In the genomic region with DNA sequence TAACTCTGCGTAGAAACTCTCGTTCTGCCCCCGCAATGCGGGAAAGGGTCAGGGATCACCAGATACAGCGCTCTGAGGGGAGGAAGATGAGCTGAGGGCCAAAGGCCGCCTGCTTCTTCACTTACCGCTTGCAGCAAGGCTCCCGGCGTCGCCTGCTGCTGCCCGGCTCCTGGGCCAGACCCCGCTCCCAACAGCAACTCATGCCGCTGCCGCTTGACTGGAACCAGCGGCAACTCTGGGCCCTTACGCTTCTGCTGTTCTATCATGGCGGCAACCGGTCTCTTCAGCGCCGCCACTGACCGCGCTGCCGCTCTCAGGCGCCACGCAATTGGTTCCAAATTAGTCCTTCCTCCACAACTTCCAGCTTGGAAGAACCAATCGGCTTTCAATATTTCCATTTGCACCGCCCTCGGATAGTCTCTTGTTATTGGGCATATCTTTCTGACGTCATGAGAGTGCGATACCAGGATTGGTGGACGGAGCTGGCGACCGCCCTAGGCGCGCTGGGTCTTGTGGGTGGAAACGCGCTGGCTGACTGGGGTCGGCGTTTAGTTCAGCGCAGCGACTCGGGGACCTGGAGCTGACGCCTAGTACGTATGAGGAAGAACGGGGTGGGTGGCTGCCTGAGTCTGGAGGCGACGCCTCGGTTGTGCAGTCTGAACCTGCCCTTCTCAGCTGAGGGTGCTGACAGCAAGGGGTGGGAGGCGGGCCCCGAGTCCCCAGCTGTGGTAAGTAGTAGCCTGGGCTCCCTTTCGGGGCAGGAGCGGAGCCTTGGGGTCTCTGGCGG, we compare ENCODE assay signal across 1 cellular context.
TF ChIP-seq lines count a peak whose summit lies in the region.

A gene (minus strand): TSS at position 303 of the 787 bp plus-strand sequence. CDS start 37 bp downstream, at position 266.
A gene with protein sequence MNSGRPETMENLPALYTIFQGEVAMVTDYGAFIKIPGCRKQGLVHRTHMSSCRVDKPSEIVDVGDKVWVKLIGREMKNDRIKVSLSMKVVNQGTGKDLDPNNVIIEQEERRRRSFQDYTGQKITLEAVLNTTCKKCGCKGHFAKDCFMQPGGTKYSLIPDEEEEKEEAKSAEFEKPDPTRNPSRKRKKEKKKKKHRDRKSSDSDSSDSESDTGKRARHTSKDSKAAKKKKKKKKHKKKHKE (plus strand): TSS at position 547 of the 787 bp plus-strand sequence. CDS start 13,067 bp downstream, outside the sequence.

TF ChIP-seq in HepG2, 621 proteins besides CTCF, POLR2A, EP300 and RAD21 (continued from another document and continues in another):
- TF ChIP-seq, protein P1, sequence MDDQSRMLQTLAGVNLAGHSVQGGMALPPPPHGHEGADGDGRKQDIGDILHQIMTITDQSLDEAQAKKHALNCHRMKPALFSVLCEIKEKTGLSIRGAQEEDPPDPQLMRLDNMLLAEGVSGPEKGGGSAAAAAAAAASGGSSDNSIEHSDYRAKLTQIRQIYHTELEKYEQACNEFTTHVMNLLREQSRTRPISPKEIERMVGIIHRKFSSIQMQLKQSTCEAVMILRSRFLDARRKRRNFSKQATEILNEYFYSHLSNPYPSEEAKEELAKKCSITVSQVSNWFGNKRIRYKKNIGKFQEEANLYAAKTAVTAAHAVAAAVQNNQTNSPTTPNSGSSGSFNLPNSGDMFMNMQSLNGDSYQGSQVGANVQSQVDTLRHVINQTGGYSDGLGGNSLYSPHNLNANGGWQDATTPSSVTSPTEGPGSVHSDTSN (CRISPR knock-in tag; IDR thresholded peaks at IDR 0.05; ENCODE audit: borderline replicate concordance): no peak
- no peak for TF ChIP-seq ZNF20 (CRISPR knock-in tag; IDR thresholded peaks at IDR 0.05)
- TF ChIP-seq TOPORS (CRISPR knock-in tag; IDR thresholded peaks at IDR 0.05): no peak
- TF ChIP-seq, protein P2, sequence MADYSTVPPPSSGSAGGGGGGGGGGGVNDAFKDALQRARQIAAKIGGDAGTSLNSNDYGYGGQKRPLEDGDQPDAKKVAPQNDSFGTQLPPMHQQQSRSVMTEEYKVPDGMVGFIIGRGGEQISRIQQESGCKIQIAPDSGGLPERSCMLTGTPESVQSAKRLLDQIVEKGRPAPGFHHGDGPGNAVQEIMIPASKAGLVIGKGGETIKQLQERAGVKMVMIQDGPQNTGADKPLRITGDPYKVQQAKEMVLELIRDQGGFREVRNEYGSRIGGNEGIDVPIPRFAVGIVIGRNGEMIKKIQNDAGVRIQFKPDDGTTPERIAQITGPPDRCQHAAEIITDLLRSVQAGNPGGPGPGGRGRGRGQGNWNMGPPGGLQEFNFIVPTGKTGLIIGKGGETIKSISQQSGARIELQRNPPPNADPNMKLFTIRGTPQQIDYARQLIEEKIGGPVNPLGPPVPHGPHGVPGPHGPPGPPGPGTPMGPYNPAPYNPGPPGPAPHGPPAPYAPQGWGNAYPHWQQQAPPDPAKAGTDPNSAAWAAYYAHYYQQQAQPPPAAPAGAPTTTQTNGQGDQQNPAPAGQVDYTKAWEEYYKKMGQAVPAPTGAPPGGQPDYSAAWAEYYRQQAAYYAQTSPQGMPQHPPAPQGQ (CRISPR knock-in tag; IDR thresholded peaks at IDR 0.05; ENCODE audit: borderline replicate concordance): no peak
- no peak; the same call in 1 of the 2 replicates for TF ChIP-seq ARHGAP35 (CRISPR knock-in tag; IDR thresholded peaks at IDR 0.05; ENCODE audit: borderline replicate concordance)
- TF ChIP-seq, protein P3, sequence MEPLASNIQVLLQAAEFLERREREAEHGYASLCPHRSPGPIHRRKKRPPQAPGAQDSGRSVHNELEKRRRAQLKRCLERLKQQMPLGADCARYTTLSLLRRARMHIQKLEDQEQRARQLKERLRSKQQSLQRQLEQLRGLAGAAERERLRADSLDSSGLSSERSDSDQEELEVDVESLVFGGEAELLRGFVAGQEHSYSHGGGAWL (CRISPR knock-in tag; IDR thresholded peaks at IDR 0.05): 0 out of 2 replicates have a peak, but pooled peaks have one; percentile 57
- TF ChIP-seq BORCS8-MEF2B (CRISPR knock-in tag; IDR thresholded peaks at IDR 0.05): peak; percentile 67; the same call in 1 of the 2 replicates
- no peak for TF ChIP-seq RFX1 (IDR thresholded peaks at IDR 0.05)
- 0 out of 2 replicates have a peak, but pooled peaks have one; percentile 62 for TF ChIP-seq ZNF296 (CRISPR knock-in tag; conservative IDR thresholded peaks at IDR 0.05)
- TF ChIP-seq, protein P4, sequence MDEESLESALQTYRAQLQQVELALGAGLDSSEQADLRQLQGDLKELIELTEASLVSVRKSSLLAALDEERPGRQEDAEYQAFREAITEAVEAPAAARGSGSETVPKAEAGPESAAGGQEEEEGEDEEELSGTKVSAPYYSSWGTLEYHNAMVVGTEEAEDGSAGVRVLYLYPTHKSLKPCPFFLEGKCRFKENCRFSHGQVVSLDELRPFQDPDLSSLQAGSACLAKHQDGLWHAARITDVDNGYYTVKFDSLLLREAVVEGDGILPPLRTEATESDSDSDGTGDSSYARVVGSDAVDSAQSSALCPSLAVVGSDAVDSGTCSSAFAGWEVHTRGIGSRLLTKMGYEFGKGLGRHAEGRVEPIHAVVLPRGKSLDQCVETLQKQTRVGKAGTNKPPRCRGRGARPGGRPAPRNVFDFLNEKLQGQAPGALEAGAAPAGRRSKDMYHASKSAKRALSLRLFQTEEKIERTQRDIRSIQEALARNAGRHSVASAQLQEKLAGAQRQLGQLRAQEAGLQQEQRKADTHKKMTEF (CRISPR knock-in tag; IDR thresholded peaks at IDR 0.05): peak; percentile 56
- TF ChIP-seq, protein P5, sequence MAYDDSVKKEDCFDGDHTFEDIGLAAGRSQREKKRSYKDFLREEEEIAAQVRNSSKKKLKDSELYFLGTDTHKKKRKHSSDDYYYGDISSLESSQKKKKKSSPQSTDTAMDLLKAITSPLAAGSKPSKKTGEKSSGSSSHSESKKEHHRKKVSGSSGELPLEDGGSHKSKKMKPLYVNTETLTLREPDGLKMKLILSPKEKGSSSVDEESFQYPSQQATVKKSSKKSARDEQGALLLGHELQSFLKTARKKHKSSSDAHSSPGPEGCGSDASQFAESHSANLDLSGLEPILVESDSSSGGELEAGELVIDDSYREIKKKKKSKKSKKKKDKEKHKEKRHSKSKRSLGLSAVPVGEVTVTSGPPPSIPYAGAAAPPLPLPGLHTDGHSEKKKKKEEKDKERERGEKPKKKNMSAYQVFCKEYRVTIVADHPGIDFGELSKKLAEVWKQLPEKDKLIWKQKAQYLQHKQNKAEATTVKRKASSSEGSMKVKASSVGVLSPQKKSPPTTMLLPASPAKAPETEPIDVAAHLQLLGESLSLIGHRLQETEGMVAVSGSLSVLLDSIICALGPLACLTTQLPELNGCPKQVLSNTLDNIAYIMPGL (CRISPR knock-in tag; IDR thresholded peaks at IDR 0.05; ENCODE audit: borderline replicate concordance in 1 of 2, low read depth in 1 of 2): peak; percentile 66 to 84
- TF ChIP-seq ZBTB7A (CRISPR knock-in tag; IDR thresholded peaks at IDR 0.05): no peak
- TF ChIP-seq, protein P6, sequence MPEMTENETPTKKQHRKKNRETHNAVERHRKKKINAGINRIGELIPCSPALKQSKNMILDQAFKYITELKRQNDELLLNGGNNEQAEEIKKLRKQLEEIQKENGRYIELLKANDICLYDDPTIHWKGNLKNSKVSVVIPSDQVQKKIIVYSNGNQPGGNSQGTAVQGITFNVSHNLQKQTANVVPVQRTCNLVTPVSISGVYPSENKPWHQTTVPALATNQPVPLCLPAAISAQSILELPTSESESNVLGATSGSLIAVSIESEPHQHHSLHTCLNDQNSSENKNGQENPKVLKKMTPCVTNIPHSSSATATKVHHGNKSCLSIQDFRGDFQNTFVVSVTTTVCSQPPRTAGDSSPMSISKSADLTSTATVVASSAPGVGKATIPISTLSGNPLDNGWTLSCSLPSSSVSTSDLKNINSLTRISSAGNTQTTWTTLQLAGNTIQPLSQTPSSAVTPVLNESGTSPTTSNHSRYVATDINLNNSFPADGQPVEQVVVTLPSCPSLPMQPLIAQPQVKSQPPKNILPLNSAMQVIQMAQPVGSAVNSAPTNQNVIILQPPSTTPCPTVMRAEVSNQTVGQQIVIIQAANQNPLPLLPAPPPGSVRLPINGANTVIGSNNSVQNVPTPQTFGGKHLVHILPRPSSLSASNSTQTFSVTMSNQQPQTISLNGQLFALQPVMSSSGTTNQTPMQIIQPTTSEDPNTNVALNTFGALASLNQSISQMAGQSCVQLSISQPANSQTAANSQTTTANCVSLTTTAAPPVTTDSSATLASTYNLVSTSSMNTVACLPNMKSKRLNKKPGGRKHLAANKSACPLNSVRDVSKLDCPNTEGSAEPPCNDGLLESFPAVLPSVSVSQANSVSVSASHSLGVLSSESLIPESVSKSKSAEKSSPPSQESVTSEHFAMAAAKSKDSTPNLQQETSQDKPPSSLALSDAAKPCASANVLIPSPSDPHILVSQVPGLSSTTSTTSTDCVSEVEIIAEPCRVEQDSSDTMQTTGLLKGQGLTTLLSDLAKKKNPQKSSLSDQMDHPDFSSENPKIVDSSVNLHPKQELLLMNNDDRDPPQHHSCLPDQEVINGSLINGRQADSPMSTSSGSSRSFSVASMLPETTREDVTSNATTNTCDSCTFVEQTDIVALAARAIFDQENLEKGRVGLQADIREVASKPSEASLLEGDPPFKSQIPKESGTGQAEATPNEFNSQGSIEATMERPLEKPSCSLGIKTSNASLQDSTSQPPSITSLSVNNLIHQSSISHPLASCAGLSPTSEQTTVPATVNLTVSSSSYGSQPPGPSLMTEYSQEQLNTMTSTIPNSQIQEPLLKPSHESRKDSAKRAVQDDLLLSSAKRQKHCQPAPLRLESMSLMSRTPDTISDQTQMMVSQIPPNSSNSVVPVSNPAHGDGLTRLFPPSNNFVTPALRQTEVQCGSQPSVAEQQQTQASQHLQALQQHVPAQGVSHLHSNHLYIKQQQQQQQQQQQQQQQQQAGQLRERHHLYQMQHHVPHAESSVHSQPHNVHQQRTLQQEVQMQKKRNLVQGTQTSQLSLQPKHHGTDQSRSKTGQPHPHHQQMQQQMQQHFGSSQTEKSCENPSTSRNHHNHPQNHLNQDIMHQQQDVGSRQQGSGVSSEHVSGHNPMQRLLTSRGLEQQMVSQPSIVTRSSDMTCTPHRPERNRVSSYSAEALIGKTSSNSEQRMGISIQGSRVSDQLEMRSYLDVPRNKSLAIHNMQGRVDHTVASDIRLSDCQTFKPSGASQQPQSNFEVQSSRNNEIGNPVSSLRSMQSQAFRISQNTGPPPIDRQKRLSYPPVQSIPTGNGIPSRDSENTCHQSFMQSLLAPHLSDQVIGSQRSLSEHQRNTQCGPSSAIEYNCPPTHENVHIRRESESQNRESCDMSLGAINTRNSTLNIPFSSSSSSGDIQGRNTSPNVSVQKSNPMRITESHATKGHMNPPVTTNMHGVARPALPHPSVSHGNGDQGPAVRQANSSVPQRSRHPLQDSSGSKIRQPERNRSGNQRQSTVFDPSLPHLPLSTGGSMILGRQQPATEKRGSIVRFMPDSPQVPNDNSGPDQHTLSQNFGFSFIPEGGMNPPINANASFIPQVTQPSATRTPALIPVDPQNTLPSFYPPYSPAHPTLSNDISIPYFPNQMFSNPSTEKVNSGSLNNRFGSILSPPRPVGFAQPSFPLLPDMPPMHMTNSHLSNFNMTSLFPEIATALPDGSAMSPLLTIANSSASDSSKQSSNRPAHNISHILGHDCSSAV (CRISPR knock-in tag; IDR thresholded peaks at IDR 0.05; ENCODE audit: borderline replicate concordance): 0 out of 2 replicates have a peak, but pooled peaks have one; percentile 72
- no peak for TF ChIP-seq ZNF564 (CRISPR knock-in tag; IDR thresholded peaks at IDR 0.05)
- TF ChIP-seq, protein P7, sequence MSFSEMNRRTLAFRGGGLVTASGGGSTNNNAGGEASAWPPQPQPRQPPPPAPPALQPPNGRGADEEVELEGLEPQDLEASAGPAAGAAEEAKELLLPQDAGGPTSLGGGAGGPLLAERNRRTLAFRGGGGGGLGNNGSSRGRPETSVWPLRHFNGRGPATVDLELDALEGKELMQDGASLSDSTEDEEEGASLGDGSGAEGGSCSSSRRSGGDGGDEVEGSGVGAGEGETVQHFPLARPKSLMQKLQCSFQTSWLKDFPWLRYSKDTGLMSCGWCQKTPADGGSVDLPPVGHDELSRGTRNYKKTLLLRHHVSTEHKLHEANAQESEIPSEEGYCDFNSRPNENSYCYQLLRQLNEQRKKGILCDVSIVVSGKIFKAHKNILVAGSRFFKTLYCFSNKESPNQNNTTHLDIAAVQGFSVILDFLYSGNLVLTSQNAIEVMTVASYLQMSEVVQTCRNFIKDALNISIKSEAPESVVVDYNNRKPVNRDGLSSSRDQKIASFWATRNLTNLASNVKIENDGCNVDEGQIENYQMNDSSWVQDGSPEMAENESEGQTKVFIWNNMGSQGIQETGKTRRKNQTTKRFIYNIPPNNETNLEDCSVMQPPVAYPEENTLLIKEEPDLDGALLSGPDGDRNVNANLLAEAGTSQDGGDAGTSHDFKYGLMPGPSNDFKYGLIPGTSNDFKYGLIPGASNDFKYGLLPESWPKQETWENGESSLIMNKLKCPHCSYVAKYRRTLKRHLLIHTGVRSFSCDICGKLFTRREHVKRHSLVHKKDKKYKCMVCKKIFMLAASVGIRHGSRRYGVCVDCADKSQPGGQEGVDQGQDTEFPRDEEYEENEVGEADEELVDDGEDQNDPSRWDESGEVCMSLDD (CRISPR knock-in tag; IDR thresholded peaks at IDR 0.05; ENCODE audit: borderline replicate concordance): no peak
- TF ChIP-seq HNRNPLL (IDR thresholded peaks at IDR 0.05; ENCODE audit: low read depth, low read length, poor library complexity, severe bottlenecking): peak; percentile 85
- TF ChIP-seq, protein P8, sequence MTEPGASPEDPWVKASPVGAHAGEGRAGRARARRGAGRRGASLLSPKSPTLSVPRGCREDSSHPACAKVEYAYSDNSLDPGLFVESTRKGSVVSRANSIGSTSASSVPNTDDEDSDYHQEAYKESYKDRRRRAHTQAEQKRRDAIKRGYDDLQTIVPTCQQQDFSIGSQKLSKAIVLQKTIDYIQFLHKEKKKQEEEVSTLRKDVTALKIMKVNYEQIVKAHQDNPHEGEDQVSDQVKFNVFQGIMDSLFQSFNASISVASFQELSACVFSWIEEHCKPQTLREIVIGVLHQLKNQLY (CRISPR knock-in tag; IDR thresholded peaks at IDR 0.05): no peak
- no peak for TF ChIP-seq ZBTB20 (CRISPR knock-in tag; IDR thresholded peaks at IDR 0.05; ENCODE audit: borderline replicate concordance, low read depth)
- peak; percentile 25; the same call in 1 of the 2 replicates for TF ChIP-seq ZNF225 (CRISPR knock-in tag; IDR thresholded peaks at IDR 0.05)
- peak; percentile 94 for TF ChIP-seq ATF1 (CRISPR knock-in tag; IDR thresholded peaks at IDR 0.05)
- TF ChIP-seq JUNB (CRISPR knock-in tag; IDR thresholded peaks at IDR 0.05; ENCODE audit: borderline replicate concordance): no peak
- TF ChIP-seq ZNF501 (CRISPR knock-in tag; IDR thresholded peaks at IDR 0.05): peak; percentile 85
- TF ChIP-seq POGZ (CRISPR knock-in tag; IDR thresholded peaks at IDR 0.05): peak; percentile 66; the same call in 1 of the 2 replicates
- no peak for TF ChIP-seq HMG20A (CRISPR knock-in tag; IDR thresholded peaks at IDR 0.05; ENCODE audit: borderline replicate concordance)
- TF ChIP-seq, protein P9, sequence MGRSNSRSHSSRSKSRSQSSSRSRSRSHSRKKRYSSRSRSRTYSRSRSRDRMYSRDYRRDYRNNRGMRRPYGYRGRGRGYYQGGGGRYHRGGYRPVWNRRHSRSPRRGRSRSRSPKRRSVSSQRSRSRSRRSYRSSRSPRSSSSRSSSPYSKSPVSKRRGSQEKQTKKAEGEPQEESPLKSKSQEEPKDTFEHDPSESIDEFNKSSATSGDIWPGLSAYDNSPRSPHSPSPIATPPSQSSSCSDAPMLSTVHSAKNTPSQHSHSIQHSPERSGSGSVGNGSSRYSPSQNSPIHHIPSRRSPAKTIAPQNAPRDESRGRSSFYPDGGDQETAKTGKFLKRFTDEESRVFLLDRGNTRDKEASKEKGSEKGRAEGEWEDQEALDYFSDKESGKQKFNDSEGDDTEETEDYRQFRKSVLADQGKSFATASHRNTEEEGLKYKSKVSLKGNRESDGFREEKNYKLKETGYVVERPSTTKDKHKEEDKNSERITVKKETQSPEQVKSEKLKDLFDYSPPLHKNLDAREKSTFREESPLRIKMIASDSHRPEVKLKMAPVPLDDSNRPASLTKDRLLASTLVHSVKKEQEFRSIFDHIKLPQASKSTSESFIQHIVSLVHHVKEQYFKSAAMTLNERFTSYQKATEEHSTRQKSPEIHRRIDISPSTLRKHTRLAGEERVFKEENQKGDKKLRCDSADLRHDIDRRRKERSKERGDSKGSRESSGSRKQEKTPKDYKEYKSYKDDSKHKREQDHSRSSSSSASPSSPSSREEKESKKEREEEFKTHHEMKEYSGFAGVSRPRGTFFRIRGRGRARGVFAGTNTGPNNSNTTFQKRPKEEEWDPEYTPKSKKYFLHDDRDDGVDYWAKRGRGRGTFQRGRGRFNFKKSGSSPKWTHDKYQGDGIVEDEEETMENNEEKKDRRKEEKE (IDR thresholded peaks at IDR 0.05): no peak
